Comparison of ENCODE assay signal across 10 cellular contexts in genomic region chr15:34855397-34855796, GRCh38.
A peak's percentile ranks its signal among the peaks of the same experiment; 100 is the strongest.
DNase-seq lines count a peak whose midpoint lies in the region; ATAC-seq and TF ChIP-seq lines count a peak whose summit lies in the region.
"Had no signal": no experiment of that assay in that cellular context is flagged by ENCODE, and none has a peak within 500 bp of the region (broad histone marks: within the 10 kb centered on the region; RNA-seq: fewer than 3 reads in every experiment).

No MANE protein-coding gene starts in this region.

- H3K4me1 ChIP-seq in HEK293 (ENCODE audit: control insufficient read depth, insufficient read depth, low read length) (0 out of 2 replicates have a peak, but pooled peaks cover 4% of the 10 kb centered on the region), adipocyte (ENCODE audit: control insufficient read depth, insufficient read depth, low read length) (peaks cover 30% of the 10 kb centered on the region), right cardiac atrium (ENCODE audit: control insufficient read depth, insufficient read depth, low read length) (peaks cover 2% of the 10 kb centered on the region), stomach (peaks cover 0 to 46% (median 26%) of the 10 kb centered on the region in 4 donors)

- CTCF ChIA-PET in HEK293 (lab: Yijun Ruan, JAX), result no interaction called here

- H3K27ac ChIP-seq in HEK293 (ENCODE audit: extremely low read depth, low read depth, low read length) (no peak overlapping the region), right cardiac atrium (ENCODE audit: low read length) (no peak overlapping the region), stomach (no peak overlapping the region)
- H3K27ac ChIP-seq: PC-9 had no signal

- H3K4me3 ChIP-seq in HEK293 (ENCODE audit: low read depth, low read length), result no peak overlapping the region
- H3K4me3 ChIP-seq in adipocyte (ENCODE audit: low read length), result no peak overlapping the region
- H3K4me3 ChIP-seq in right cardiac atrium (ENCODE audit: low read length), result no peak overlapping the region
- H3K4me3 ChIP-seq in stomach, result no peak overlapping the region
- H3K4me3 ChIP-seq: PC-9 had no signal

- no peaks in the 10 kb centered on the region for H3K27me3 ChIP-seq in adipocyte (replicated peaks; ENCODE audit: control insufficient read depth, insufficient read depth, low read length)
- no peaks in the 10 kb centered on the region for H3K27me3 ChIP-seq in right cardiac atrium (ENCODE audit: control insufficient read depth, insufficient read depth)
- H3K27me3 ChIP-seq in stomach, result no peaks in the 10 kb centered on the region

- TF ChIP-seq EP300 in stomach (IDR thresholded peaks at IDR 0.05), result no peak

- intact Hi-C loops in right cardiac atrium (cut with DNase I), result no loop called here
- intact Hi-C loops in stomach (cut with DNase I; ENCODE audit: low total_unique reads), result no loop called here

- TF ChIP-seq POLR2A in stomach (IDR thresholded peaks at IDR 0.05), result no peak

- H3K36me3 ChIP-seq in HEK293 (ENCODE audit: control insufficient read depth in 2 of 2, insufficient read depth in 1 of 2, low read length in 2 of 2) (peaks cover 0 to 44% of the 10 kb centered on the region in 2 experiments; a peak in 2 of 3 replicates), adipocyte (ENCODE audit: control insufficient read depth, insufficient read depth, low read length, severe bottlenecking) (peaks cover 40% of the 10 kb centered on the region), stomach (peaks cover 16 to 59% (median 54%) of the 10 kb centered on the region in 4 donors)

- H3K9ac ChIP-seq in adipocyte (ENCODE audit: low read length), result no peak overlapping the region

- TF ChIP-seq CTCF in HEK293 (tag by site-specific recombination; IDR thresholded peaks at IDR 0.05), result no peak
- no peak for TF ChIP-seq CTCF in stomach (IDR thresholded peaks at IDR 0.05)

- ATAC-seq in right cardiac atrium (peak; percentile 23 to 30), GM19397 (IDR thresholded peaks at IDR 0.05; ENCODE audit: unreplicated experiment) (no peak), HG02852 (IDR thresholded peaks at IDR 0.05; ENCODE audit: unreplicated experiment) (no peak)
- ATAC-seq: activated CD8-positive, alpha-beta memory T cell treated with anti-CD3 and anti-CD28 coated beads, Interleukin-2, amount 10 ng/mL, durations not matched to agents 7 days and 5 days had no signal

- H3K9me3 ChIP-seq in HEK293 (ENCODE audit: control insufficient read depth, insufficient read depth, low read depth, low read length), result no peaks in the 10 kb centered on the region
- no peaks in the 10 kb centered on the region for H3K9me3 ChIP-seq in adipocyte (ENCODE audit: control insufficient read depth, low read length)
- H3K9me3 ChIP-seq in right cardiac atrium (ENCODE audit: control insufficient read depth, low read length), result no peaks in the 10 kb centered on the region
- no peaks in the 10 kb centered on the region for H3K9me3 ChIP-seq in stomach

- DNase-seq in AG08395 (ENCODE audit: low spot score) (peak; percentile 51), adipocyte (ENCODE audit: low read depth) (peak; percentile 72), right cardiac atrium (no peak), NCI-H510A (lab: John Stamatoyannopoulos, UW) (no peak), stomach (no peak)
- DNase-seq: activated CD8-positive, alpha-beta memory T cell treated with anti-CD3 and anti-CD28 coated beads, Interleukin-2, amount 10 ng/mL, durations not matched to agents 7 days and 5 days; PC-9 had no signal

- POLR2A ChIA-PET in HEK293 (lab: Yijun Ruan, JAX), result no interaction called here

TF ChIP-seq in HEK293, 187 proteins besides CTCF, POLR2A, EP300 and RAD21:
- TF ChIP-seq ZFP69B (tag by site-specific recombination; IDR thresholded peaks at IDR 0.05) (0 out of 2 replicates have a peak, but pooled peaks have one; percentile 48), ZNF624 (tag by site-specific recombination; IDR thresholded peaks at IDR 0.05) (no peak), ZNF792 (tag by site-specific recombination; IDR thresholded peaks at IDR 0.05) (no peak), ZBTB48 (tag by site-specific recombination; IDR thresholded peaks at IDR 0.05) (0 out of 2 replicates have a peak, but pooled peaks have one; percentile 58), ZNF843 (tag by site-specific recombination; IDR thresholded peaks at IDR 0.05) (peak; percentile 33; the same call in 1 of the 2 replicates), SETDB1 (IDR thresholded peaks at IDR 0.05; ENCODE audit: insufficient read length, low read length) (no peak), ZNF654 (tag by site-specific recombination; IDR thresholded peaks at IDR 0.05; ENCODE audit: low read depth) (peak; percentile 3; the same call in 1 of the 2 replicates), ZFP37 (tag by site-specific recombination; IDR thresholded peaks at IDR 0.05) (no peak), ZNF560 (tag by site-specific recombination; IDR thresholded peaks at IDR 0.05; ENCODE audit: borderline replicate concordance) (no peak), ZFP41 (tag by site-specific recombination; IDR thresholded peaks at IDR 0.05; ENCODE audit: borderline replicate concordance) (no peak), ZNF692 (tag by site-specific recombination; IDR thresholded peaks at IDR 0.05) (peak; percentile 78)
- TF ChIP-seq, protein P1, sequence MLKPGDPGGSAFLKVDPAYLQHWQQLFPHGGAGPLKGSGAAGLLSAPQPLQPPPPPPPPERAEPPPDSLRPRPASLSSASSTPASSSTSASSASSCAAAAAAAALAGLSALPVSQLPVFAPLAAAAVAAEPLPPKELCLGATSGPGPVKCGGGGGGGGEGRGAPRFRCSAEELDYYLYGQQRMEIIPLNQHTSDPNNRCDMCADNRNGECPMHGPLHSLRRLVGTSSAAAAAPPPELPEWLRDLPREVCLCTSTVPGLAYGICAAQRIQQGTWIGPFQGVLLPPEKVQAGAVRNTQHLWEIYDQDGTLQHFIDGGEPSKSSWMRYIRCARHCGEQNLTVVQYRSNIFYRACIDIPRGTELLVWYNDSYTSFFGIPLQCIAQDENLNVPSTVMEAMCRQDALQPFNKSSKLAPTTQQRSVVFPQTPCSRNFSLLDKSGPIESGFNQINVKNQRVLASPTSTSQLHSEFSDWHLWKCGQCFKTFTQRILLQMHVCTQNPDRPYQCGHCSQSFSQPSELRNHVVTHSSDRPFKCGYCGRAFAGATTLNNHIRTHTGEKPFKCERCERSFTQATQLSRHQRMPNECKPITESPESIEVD (tag by site-specific recombination; IDR thresholded peaks at IDR 0.05), result peak; percentile 15; the same call in 1 of the 2 replicates

Comparison
In these comparisons a context has a peak if more than half of its experiments do, and no peak if none do; other contexts are left out.
1. DNase-seq: peak in AG08395 (single experiment) and adipocyte (single experiment); none in right cardiac atrium (0 of 3), NCI-H510A (single experiment) and stomach (single experiment).
2. ATAC-seq: peak in right cardiac atrium (2 of 2); none in GM19397 (single experiment) and HG02852 (single experiment).